ENCODE assay signal across 17 cellular contexts in the genomic region with DNA sequence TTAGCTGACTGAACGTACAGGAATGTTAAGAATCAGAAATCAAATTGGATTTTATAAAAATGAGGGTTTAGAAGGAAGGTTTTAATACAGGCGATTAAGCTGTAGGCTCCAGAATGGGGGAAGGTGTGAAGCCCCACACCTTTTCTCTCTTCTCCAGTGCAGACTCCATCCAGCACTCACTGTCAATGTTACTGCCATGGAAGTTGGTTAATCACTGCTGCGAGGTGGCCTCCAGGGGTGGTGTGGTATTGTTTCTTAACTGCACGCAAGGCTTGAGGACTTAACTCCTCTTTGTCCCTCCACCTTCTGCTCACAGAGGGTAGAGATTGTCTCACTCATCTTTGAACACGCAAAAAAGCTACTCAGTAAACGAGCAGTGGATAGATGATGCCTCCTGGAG. TPM values are rescaled to one million over a fixed set of nuclear protein-coding genes. Genes with fewer than 3 reads are reported as not detected.
DNase-seq lines count a peak whose midpoint lies in the region; TF ChIP-seq lines count a peak whose summit lies in the region.
"Had no signal": no experiment of that assay in that cellular context is flagged by ENCODE, and none has a peak within 500 bp of the region (broad histone marks: within the 10 kb centered on the region; RNA-seq: fewer than 3 reads in every experiment).

No MANE protein-coding gene starts in this region.

- intact Hi-C loops in left ventricle myocardium inferior (cut with micrococcal nuclease), result no loop called here

- no peak for TF ChIP-seq EP300 in neural cell (conservative IDR thresholded peaks at IDR 0.05; ENCODE audit: poor library complexity, severe bottlenecking)

- no peaks in the 10 kb centered on the region for H3K79me2 ChIP-seq in KMS-11 (ENCODE audit: insufficient read depth, low read depth)
- H3K79me2 ChIP-seq in neural cell (replicated peaks; ENCODE audit: insufficient read depth, low read length), result no peaks in the 10 kb centered on the region

- H3K27ac ChIP-seq in KMS-11 (0 out of 2 replicates have a peak overlapping the region, but pooled peaks have one; percentile 60), brain microvascular endothelial cell (no peak overlapping the region), neural cell (ENCODE audit: low read length) (peak overlapping the region; percentile 12), left ventricle myocardium inferior (replicated peaks) (no peak overlapping the region)
- H3K27ac ChIP-seq: esophagus squamous epithelium had no signal

- in situ Hi-C loops in brain microvascular endothelial cell (cut with HindIII; ENCODE audit: low pct_ligation_motif_present, low sequenced_read_pairs), result no loop called here

- H3K4me2 ChIP-seq in KMS-11 (peak overlapping the region; percentile 85), neural cell (ENCODE audit: low read length) (no peak overlapping the region)

- H3K36me3 ChIP-seq in KMS-11 (ENCODE audit: insufficient read depth), result no peaks in the 10 kb centered on the region
- H3K36me3 ChIP-seq in brain microvascular endothelial cell (replicated peaks), result no peaks in the 10 kb centered on the region
- no peaks in the 10 kb centered on the region for H3K36me3 ChIP-seq in neural cell (ENCODE audit: insufficient read depth, low read length)
- H3K36me3 ChIP-seq in left ventricle myocardium inferior, result no peaks in the 10 kb centered on the region
- H3K36me3 ChIP-seq: esophagus squamous epithelium had no signal

- H3F3A ChIP-seq in neural cell (ENCODE audit: insufficient read depth, low read length, poor library complexity, severe bottlenecking), result no peaks in the 10 kb centered on the region

- TF ChIP-seq RAD21 in neural cell (conservative IDR thresholded peaks at IDR 0.05), result peak; percentile 33

- TF ChIP-seq POLR2A in erythroblast (IDR thresholded peaks at IDR 0.05; ENCODE audit: low read length), result no peak

- no peak overlapping the region for H3K4me3 ChIP-seq in KMS-11 (IDR thresholded peaks at IDR 0.05; ENCODE audit: insufficient read depth, low read depth, low read length)
- no peak overlapping the region for H3K4me3 ChIP-seq in brain microvascular endothelial cell (ENCODE audit: low read depth, low read length)
- no peak overlapping the region for H3K4me3 ChIP-seq in neural cell (ENCODE audit: low read length)
- no peak overlapping the region for H3K4me3 ChIP-seq in left ventricle myocardium inferior
- H3K4me3 ChIP-seq: esophagus squamous epithelium had no signal

- H3K9me3 ChIP-seq in neural cell (ENCODE audit: low read length) (no peaks in the 10 kb centered on the region), left ventricle myocardium inferior (replicated peaks) (no peaks in the 10 kb centered on the region)
- H3K9me3 ChIP-seq: esophagus squamous epithelium had no signal

- H2AFZ ChIP-seq in KMS-11 (ENCODE audit: low read depth) (no peak overlapping the region), neural cell (ENCODE audit: low read depth, low read length) (no peak overlapping the region)

- peaks cover 81% of the 10 kb centered on the region for H3K4me1 ChIP-seq in KMS-11 (ENCODE audit: low read depth, poor library complexity, severe bottlenecking)
- H3K4me1 ChIP-seq in left ventricle myocardium inferior, result no peaks in the 10 kb centered on the region
- H3K4me1 ChIP-seq: esophagus squamous epithelium had no signal

- H3K9me2 ChIP-seq in neural cell (ENCODE audit: insufficient read depth, low read length), result no peaks in the 10 kb centered on the region

- DNase-seq in NCI-H345 (lab: John Stamatoyannopoulos, UW) (peak; percentile 27), NCI-H345 treated with DMSO at 0.1 percent for 48 hours (lab: John Stamatoyannopoulos, UW; ENCODE audit: unreplicated experiment) (no peak), brain microvascular endothelial cell (no peak), erythroblast (lab: John Stamatoyannopoulos, UW) (no peak), left ventricle myocardium inferior (no peak), glomerular visceral epithelial cell (ENCODE audit: extremely low spot score) (no peak)
- DNase-seq: activated CD4-positive, alpha-beta T cell treated with anti-CD3 and anti-CD28 coated beads, Interleukin-2, amount 10 ng/mL, durations not matched to agents 7 days and 5 days; activated naive CD4-positive, alpha-beta T cell treated with anti-CD3 and anti-CD28 coated beads, Interleukin-2, amount 50 U/mL, for 16 hours; CD4-positive, CD25-positive, alpha-beta regulatory T cell; esophagus squamous epithelium; GOT3; KG1; NCI-H1436 treated with DMSO at 0.1 percent for 48 hours; NCI-H446 treated with DMSO at 0.1 percent for 48 hours; right cardiac atrium had no signal

- no peaks in the 10 kb centered on the region for H4K20me1 ChIP-seq in KMS-11 (ENCODE audit: insufficient read depth)
- H4K20me1 ChIP-seq in neural cell (ENCODE audit: insufficient read depth), result no peaks in the 10 kb centered on the region

- no peak overlapping the region for H3K9ac ChIP-seq in KMS-11
- peak overlapping the region; percentile 0 for H3K9ac ChIP-seq in neural cell (ENCODE audit: low read length)

- no peak for TF ChIP-seq CTCF in KMS-11 (conservative IDR thresholded peaks at IDR 0.05; ENCODE audit: low read depth, low read length)
- peak; percentile 13 for TF ChIP-seq CTCF in brain microvascular endothelial cell (IDR thresholded peaks at IDR 0.05; ENCODE audit: low read depth, low read length, missing control alignments)
- peak; percentile 33 for TF ChIP-seq CTCF in neural cell (IDR thresholded peaks at IDR 0.05; ENCODE audit: poor library complexity, severe bottlenecking)
- no peak for TF ChIP-seq CTCF in left ventricle myocardium inferior (IDR thresholded peaks at IDR 0.05; ENCODE audit: borderline replicate concordance)

- H3K27me3 ChIP-seq in KMS-11 (ENCODE audit: insufficient read depth, low read depth), result no peaks in the 10 kb centered on the region
- H3K27me3 ChIP-seq in brain microvascular endothelial cell (replicated peaks), result no peaks in the 10 kb centered on the region
- no peaks in the 10 kb centered on the region for H3K27me3 ChIP-seq in neural cell (ENCODE audit: insufficient read depth, low read depth, low read length)
- no peaks in the 10 kb centered on the region for H3K27me3 ChIP-seq in left ventricle myocardium inferior (ENCODE audit: low read depth)

TF ChIP-seq in neural cell, 6 proteins besides CTCF, POLR2A, EP300 and RAD21:
- TF ChIP-seq, protein P1, sequence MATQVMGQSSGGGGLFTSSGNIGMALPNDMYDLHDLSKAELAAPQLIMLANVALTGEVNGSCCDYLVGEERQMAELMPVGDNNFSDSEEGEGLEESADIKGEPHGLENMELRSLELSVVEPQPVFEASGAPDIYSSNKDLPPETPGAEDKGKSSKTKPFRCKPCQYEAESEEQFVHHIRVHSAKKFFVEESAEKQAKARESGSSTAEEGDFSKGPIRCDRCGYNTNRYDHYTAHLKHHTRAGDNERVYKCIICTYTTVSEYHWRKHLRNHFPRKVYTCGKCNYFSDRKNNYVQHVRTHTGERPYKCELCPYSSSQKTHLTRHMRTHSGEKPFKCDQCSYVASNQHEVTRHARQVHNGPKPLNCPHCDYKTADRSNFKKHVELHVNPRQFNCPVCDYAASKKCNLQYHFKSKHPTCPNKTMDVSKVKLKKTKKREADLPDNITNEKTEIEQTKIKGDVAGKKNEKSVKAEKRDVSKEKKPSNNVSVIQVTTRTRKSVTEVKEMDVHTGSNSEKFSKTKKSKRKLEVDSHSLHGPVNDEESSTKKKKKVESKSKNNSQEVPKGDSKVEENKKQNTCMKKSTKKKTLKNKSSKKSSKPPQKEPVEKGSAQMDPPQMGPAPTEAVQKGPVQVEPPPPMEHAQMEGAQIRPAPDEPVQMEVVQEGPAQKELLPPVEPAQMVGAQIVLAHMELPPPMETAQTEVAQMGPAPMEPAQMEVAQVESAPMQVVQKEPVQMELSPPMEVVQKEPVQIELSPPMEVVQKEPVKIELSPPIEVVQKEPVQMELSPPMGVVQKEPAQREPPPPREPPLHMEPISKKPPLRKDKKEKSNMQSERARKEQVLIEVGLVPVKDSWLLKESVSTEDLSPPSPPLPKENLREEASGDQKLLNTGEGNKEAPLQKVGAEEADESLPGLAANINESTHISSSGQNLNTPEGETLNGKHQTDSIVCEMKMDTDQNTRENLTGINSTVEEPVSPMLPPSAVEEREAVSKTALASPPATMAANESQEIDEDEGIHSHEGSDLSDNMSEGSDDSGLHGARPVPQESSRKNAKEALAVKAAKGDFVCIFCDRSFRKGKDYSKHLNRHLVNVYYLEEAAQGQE (IDR thresholded peaks at IDR 0.05; ENCODE audit: borderline replicate concordance), result no peak
- TF ChIP-seq TAF1 (IDR thresholded peaks at IDR 0.05; ENCODE audit: low read depth), result no peak
- TF ChIP-seq EZH2 (IDR thresholded peaks at IDR 0.05; ENCODE audit: borderline replicate concordance, insufficient read depth, low read length, poor library complexity, severe bottlenecking), result no peak
- TF ChIP-seq MXI1 (conservative IDR thresholded peaks at IDR 0.05; ENCODE audit: poor library complexity, severe bottlenecking), result no peak

RNA-seq across cellular contexts. Expression of a gene that starts 26.9 kb away (rescaled TPM):
- polyA plus RNA-seq in neural cell, result 1,332 and 1,446 TPM in 2 replicates
- polyA minus RNA-seq in neural cell, result 1,073 and 1,168 TPM in 2 replicates
- total RNA-seq in left ventricle myocardium inferior, result 178 TPM

Comparison
In these comparisons a context has a peak if more than half of its experiments do, and no peak if none do; other contexts are left out.
1. H3K27ac ChIP-seq: peak in KMS-11 (single experiment) and neural cell (single experiment); none in brain microvascular endothelial cell (single experiment) and left ventricle myocardium inferior (single experiment).
2. CTCF ChIP-seq: peak in brain microvascular endothelial cell (single experiment) and neural cell (single experiment); none in KMS-11 (single experiment) and left ventricle myocardium inferior (single experiment).